Comparison of ENCODE assay signal across 8 cellular contexts in genomic region chr11:68213555-68214172, GRCh38. TPM values are rescaled to one million over a fixed set of nuclear protein-coding genes. Genes with fewer than 3 reads are reported as not detected.
DNase-seq lines count a peak whose midpoint lies in the region; ATAC-seq and TF ChIP-seq lines count a peak whose summit lies in the region.

No MANE protein-coding gene starts in this region.

- H3K36me3 Mint-ChIP-seq in activated CD4-positive, alpha-beta T cell treated with anti-CD3 and anti-CD28 coated beads for 36 hours (ENCODE audit: low read depth), result peaks cover 2% of the 10 kb centered on the region
- no peaks in the 10 kb centered on the region for H3K36me3 Mint-ChIP-seq in chondrocyte (ENCODE audit: low read depth)

- ATAC-seq in HG03066 (IDR thresholded peaks at IDR 0.05; ENCODE audit: low read depth, unreplicated experiment), result peak; percentile 48
- ATAC-seq in activated CD4-positive, alpha-beta T cell treated with anti-CD3 and anti-CD28 coated beads for 36 hours, result peak; percentile 41

- H3K4me3 Mint-ChIP-seq in activated CD4-positive, alpha-beta T cell treated with anti-CD3 and anti-CD28 coated beads for 36 hours, result peak overlapping the region; percentile 71
- H3K4me3 Mint-ChIP-seq in chondrocyte (ENCODE audit: unreplicated experiment), result peak overlapping the region; percentile 72

- peak; percentile 16 for TF ChIP-seq CTCF in chondrocyte (IDR thresholded peaks at IDR 0.05)

- POLR2A ChIA-PET in activated CD4-positive, alpha-beta T cell treated with anti-CD3 and anti-CD28 coated beads for 36 hours (lab: Charles Lee), result no interaction called here

- H3K9me3 Mint-ChIP-seq in activated CD4-positive, alpha-beta T cell treated with anti-CD3 and anti-CD28 coated beads for 36 hours (ENCODE audit: low read depth), result no peaks in the 10 kb centered on the region
- no peaks in the 10 kb centered on the region for H3K9me3 Mint-ChIP-seq in chondrocyte (ENCODE audit: low read depth)

- CTCF ChIA-PET in activated CD4-positive, alpha-beta T cell treated with anti-CD3 and anti-CD28 coated beads for 36 hours (lab: Charles Lee), result interaction anchor here (0.7 kb wide), 1 partner anchor 14 kb away, joined by 3 read pairs; no protein-coding TSS in a partner anchor

- DNase-seq in NCI-H82 (lab: John Stamatoyannopoulos, UW) (peak; percentile 89), NCI-H82 treated with DMSO at 0.1 percent for 48 hours (lab: John Stamatoyannopoulos, UW; ENCODE audit: unreplicated experiment) (no peak), NCI-H226 (peak; percentile 92), chondrocyte (ENCODE audit: low spot score) (peak; percentile 97), kidney tubule cell (ENCODE audit: low spot score) (peak; percentile 95)
- DNase-seq in activated CD4-positive, alpha-beta T cell treated with anti-CD3 and anti-CD28 coated beads for 36 hours, result peak; percentile 87
- DNase-seq in stimulated activated CD4-positive, alpha-beta T cell treated with anti-CD3 and anti-CD28 coated beads, Interleukin-15, amount 100 ng/mL, for 24 hours, result peak; percentile 85

- H3K27ac Mint-ChIP-seq in activated CD4-positive, alpha-beta T cell treated with anti-CD3 and anti-CD28 coated beads for 36 hours, result no peak overlapping the region
- H3K27ac Mint-ChIP-seq in chondrocyte (ENCODE audit: unreplicated experiment), result peak overlapping the region; percentile 17

- intact Hi-C loops in activated CD4-positive, alpha-beta T cell treated with anti-CD3 and anti-CD28 coated beads for 36 hours (cut with DNase I, micrococcal nuclease), result loop anchor here in 1 of 2 experiments (1.0 to 5.0 kb wide), 6 partner anchors 59 to 689 kb away; partner anchors contain the start of genes CPT1A, IGHMBP2, MRPL21 and PPP6R3

- H3K27me3 Mint-ChIP-seq in activated CD4-positive, alpha-beta T cell treated with anti-CD3 and anti-CD28 coated beads for 36 hours, result peaks cover 2% of the 10 kb centered on the region
- no peaks in the 10 kb centered on the region for H3K27me3 Mint-ChIP-seq in chondrocyte (ENCODE audit: low read depth)

- H3K4me1 Mint-ChIP-seq in activated CD4-positive, alpha-beta T cell treated with anti-CD3 and anti-CD28 coated beads for 36 hours, result peaks cover 47% of the 10 kb centered on the region
- peaks cover 43% of the 10 kb centered on the region for H3K4me1 Mint-ChIP-seq in chondrocyte (ENCODE audit: low read depth)

RNA-seq across cellular contexts. Expression of gene KMT5B, which starts 0.6 kb away (rescaled TPM):
- 10 to 100 TPM; 22.9 to 23.1 TPM for total RNA-seq in activated CD4-positive, alpha-beta T cell treated with anti-CD3 and anti-CD28 coated beads for 36 hours
- total RNA-seq in chondrocyte, result 40.8 to 44.4 TPM (median 41.2 TPM) in 3 replicates

RNA-seq across cellular contexts. Expression of gene C11orf24, which starts 58.1 kb away (rescaled TPM):
- 10 to 100 TPM; 29.4 to 37.4 TPM for total RNA-seq in activated CD4-positive, alpha-beta T cell treated with anti-CD3 and anti-CD28 coated beads for 36 hours
- 104 to 110 TPM (median 107 TPM) in 3 replicates for total RNA-seq in chondrocyte
